1 cellular context compared by ENCODE assay signal in genomic region chr1:83531910-83532309, GRCh38.
A peak's percentile ranks its signal among the peaks of the same experiment; 100 is the strongest.
TF ChIP-seq lines count a peak whose summit lies in the region.

No MANE protein-coding gene starts in this region.

TF ChIP-seq in liver, 16 proteins besides CTCF, POLR2A, EP300 and RAD21 (continued from another document):
- no peak for TF ChIP-seq REST (IDR thresholded peaks at IDR 0.05)
- peak in 1 of 2 donors; percentile 34 for TF ChIP-seq HNF4A (conservative IDR thresholded peaks at IDR 0.05)
- no peak for TF ChIP-seq JUND (IDR thresholded peaks at IDR 0.05)
- no peak for TF ChIP-seq TAF1 (conservative IDR thresholded peaks at IDR 0.05)
- TF ChIP-seq HNF4G (IDR thresholded peaks at IDR 0.05), result no peak
- TF ChIP-seq FOXA2 (IDR thresholded peaks at IDR 0.05), result peak; percentile 55
- no peak for TF ChIP-seq ATF3 (IDR thresholded peaks at IDR 0.05)
